ENCODE assay signal across 1 cellular context in genomic region chr17:57946798-57947358, GRCh38.
TF ChIP-seq lines count a peak whose summit lies in the region.

No MANE protein-coding gene starts in this region.

TF ChIP-seq in GM12878, 131 proteins besides CTCF, POLR2A, EP300 and RAD21 (continued from another document):
- TF ChIP-seq SIN3A (IDR thresholded peaks at IDR 0.05; ENCODE audit: low read depth, low read length) (peak; percentile 52; the same call in 1 of the 2 replicates), FOXK2 (IDR thresholded peaks at IDR 0.05) (no peak), ATF7 (IDR thresholded peaks at IDR 0.05; ENCODE audit: low read depth) (peak; percentile 59), IRF3 (IDR thresholded peaks at IDR 0.05) (no peak), SREBF2 (IDR thresholded peaks at IDR 0.05; ENCODE audit: low read length) (no peak), MYC (IDR thresholded peaks at IDR 0.05; ENCODE audit: insufficient read depth, insufficient read length, insufficient replicate concordance, low read length, severe bottlenecking) (no peak), ZNF274 (IDR thresholded peaks at IDR 0.05; ENCODE audit: insufficient read depth, insufficient read length) (no peak), SP1 (IDR thresholded peaks at IDR 0.05; ENCODE audit: low read depth, low read length) (no peak), HCFC1 (IDR thresholded peaks at IDR 0.05; ENCODE audit: low read length) (no peak), SMAD5 (IDR thresholded peaks at IDR 0.05; ENCODE audit: low read depth) (no peak), TCF7 (IDR thresholded peaks at IDR 0.05; ENCODE audit: borderline replicate concordance) (no peak), RCOR1 (conservative IDR thresholded peaks at IDR 0.05; ENCODE audit: low read depth, low read length) (peak; percentile 86; the same call in 1 of the 2 replicates), SMC3 (IDR thresholded peaks at IDR 0.05; ENCODE audit: borderline replicate concordance, low read length) (peak; percentile 15; the same call in 1 of the 2 replicates), IKZF2 (IDR thresholded peaks at IDR 0.05) (peak; percentile 93), NR2F1 (conservative IDR thresholded peaks at IDR 0.05) (0 out of 2 replicates have a peak, but pooled peaks have one; percentile 45), STAT1 (conservative IDR thresholded peaks at IDR 0.05) (no peak), BCL3 (IDR thresholded peaks at IDR 0.05; ENCODE audit: borderline replicate concordance, insufficient read depth, low read depth, low read length, poor library complexity, severe bottlenecking) (peak; percentile 18), ZBTB40 (IDR thresholded peaks at IDR 0.05; ENCODE audit: borderline replicate concordance) (no peak), SMAD1 (IDR thresholded peaks at IDR 0.05; ENCODE audit: low read depth, partially characterized antibody) (no peak), TCF3 (IDR thresholded peaks at IDR 0.05; ENCODE audit: borderline replicate concordance, insufficient read depth, low read depth, low read length) (no peak), SPI1 (IDR thresholded peaks at IDR 0.05; ENCODE audit: borderline replicate concordance, insufficient read depth, low read depth, low read length) (peak; percentile 50; the same call in 1 of the 2 replicates), JUNB (IDR thresholded peaks at IDR 0.05) (peak; percentile 69), MEF2A (IDR thresholded peaks at IDR 0.05; ENCODE audit: insufficient read depth, low read depth, low read length) (peak; percentile 58), TBL1XR1 (IDR thresholded peaks at IDR 0.05; ENCODE audit: low read depth, low read length) (peak; percentile 70; the same call in 1 of the 2 replicates), NKRF (conservative IDR thresholded peaks at IDR 0.05) (no peak), ZNF384 (IDR thresholded peaks at IDR 0.05; ENCODE audit: borderline replicate concordance, low read depth, low read length) (peak; percentile 55), ZSCAN29 (IDR thresholded peaks at IDR 0.05) (no peak), HDAC2 (IDR thresholded peaks at IDR 0.05) (no peak), CHD1 (IDR thresholded peaks at IDR 0.05; ENCODE audit: low read depth, low read length) (no peak), BCL11A (IDR thresholded peaks at IDR 0.05; ENCODE audit: low read depth, low read length) (peak; percentile 79; the same call in 1 of the 2 replicates), PAX5 (IDR thresholded peaks at IDR 0.05; ENCODE audit: borderline replicate concordance, low read depth, low read length) (peak; percentile 69; the same call in 1 of the 2 replicates), KLF5 (IDR thresholded peaks at IDR 0.05; ENCODE audit: partially characterized antibody) (no peak)
- TF ChIP-seq, protein P1, sequence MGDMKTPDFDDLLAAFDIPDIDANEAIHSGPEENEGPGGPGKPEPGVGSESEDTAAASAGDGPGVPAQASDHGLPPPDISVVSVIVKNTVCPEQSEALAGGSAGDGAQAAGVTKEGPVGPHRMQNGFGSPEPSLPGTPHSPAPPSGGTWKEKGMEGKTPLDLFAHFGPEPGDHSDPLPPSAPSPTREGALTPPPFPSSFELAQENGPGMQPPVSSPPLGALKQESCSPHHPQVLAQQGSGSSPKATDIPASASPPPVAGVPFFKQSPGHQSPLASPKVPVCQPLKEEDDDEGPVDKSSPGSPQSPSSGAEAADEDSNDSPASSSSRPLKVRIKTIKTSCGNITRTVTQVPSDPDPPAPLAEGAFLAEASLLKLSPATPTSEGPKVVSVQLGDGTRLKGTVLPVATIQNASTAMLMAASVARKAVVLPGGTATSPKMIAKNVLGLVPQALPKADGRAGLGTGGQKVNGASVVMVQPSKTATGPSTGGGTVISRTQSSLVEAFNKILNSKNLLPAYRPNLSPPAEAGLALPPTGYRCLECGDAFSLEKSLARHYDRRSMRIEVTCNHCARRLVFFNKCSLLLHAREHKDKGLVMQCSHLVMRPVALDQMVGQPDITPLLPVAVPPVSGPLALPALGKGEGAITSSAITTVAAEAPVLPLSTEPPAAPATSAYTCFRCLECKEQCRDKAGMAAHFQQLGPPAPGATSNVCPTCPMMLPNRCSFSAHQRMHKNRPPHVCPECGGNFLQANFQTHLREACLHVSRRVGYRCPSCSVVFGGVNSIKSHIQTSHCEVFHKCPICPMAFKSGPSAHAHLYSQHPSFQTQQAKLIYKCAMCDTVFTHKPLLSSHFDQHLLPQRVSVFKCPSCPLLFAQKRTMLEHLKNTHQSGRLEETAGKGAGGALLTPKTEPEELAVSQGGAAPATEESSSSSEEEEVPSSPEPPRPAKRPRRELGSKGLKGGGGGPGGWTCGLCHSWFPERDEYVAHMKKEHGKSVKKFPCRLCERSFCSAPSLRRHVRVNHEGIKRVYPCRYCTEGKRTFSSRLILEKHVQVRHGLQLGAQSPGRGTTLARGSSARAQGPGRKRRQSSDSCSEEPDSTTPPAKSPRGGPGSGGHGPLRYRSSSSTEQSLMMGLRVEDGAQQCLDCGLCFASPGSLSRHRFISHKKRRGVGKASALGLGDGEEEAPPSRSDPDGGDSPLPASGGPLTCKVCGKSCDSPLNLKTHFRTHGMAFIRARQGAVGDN (IDR thresholded peaks at IDR 0.05) = no peak
- TF ChIP-seq, protein P2, sequence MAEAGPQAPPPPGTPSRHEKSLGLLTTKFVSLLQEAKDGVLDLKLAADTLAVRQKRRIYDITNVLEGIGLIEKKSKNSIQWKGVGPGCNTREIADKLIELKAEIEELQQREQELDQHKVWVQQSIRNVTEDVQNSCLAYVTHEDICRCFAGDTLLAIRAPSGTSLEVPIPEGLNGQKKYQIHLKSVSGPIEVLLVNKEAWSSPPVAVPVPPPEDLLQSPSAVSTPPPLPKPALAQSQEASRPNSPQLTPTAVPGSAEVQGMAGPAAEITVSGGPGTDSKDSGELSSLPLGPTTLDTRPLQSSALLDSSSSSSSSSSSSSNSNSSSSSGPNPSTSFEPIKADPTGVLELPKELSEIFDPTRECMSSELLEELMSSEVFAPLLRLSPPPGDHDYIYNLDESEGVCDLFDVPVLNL (IDR thresholded peaks at IDR 0.05; ENCODE audit: low read depth, low read length) = no peak
- TF ChIP-seq, protein P3, sequence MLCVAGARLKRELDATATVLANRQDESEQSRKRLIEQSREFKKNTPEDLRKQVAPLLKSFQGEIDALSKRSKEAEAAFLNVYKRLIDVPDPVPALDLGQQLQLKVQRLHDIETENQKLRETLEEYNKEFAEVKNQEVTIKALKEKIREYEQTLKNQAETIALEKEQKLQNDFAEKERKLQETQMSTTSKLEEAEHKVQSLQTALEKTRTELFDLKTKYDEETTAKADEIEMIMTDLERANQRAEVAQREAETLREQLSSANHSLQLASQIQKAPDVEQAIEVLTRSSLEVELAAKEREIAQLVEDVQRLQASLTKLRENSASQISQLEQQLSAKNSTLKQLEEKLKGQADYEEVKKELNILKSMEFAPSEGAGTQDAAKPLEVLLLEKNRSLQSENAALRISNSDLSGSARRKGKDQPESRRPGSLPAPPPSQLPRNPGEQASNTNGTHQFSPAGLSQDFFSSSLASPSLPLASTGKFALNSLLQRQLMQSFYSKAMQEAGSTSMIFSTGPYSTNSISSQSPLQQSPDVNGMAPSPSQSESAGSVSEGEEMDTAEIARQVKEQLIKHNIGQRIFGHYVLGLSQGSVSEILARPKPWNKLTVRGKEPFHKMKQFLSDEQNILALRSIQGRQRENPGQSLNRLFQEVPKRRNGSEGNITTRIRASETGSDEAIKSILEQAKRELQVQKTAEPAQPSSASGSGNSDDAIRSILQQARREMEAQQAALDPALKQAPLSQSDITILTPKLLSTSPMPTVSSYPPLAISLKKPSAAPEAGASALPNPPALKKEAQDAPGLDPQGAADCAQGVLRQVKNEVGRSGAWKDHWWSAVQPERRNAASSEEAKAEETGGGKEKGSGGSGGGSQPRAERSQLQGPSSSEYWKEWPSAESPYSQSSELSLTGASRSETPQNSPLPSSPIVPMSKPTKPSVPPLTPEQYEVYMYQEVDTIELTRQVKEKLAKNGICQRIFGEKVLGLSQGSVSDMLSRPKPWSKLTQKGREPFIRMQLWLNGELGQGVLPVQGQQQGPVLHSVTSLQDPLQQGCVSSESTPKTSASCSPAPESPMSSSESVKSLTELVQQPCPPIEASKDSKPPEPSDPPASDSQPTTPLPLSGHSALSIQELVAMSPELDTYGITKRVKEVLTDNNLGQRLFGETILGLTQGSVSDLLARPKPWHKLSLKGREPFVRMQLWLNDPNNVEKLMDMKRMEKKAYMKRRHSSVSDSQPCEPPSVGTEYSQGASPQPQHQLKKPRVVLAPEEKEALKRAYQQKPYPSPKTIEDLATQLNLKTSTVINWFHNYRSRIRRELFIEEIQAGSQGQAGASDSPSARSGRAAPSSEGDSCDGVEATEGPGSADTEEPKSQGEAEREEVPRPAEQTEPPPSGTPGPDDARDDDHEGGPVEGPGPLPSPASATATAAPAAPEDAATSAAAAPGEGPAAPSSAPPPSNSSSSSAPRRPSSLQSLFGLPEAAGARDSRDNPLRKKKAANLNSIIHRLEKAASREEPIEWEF (IDR thresholded peaks at IDR 0.05; ENCODE audit: insufficient replicate concordance, low read depth, low read length) = no peak
